17 cellular contexts compared by ENCODE assay signal in the genomic region with DNA sequence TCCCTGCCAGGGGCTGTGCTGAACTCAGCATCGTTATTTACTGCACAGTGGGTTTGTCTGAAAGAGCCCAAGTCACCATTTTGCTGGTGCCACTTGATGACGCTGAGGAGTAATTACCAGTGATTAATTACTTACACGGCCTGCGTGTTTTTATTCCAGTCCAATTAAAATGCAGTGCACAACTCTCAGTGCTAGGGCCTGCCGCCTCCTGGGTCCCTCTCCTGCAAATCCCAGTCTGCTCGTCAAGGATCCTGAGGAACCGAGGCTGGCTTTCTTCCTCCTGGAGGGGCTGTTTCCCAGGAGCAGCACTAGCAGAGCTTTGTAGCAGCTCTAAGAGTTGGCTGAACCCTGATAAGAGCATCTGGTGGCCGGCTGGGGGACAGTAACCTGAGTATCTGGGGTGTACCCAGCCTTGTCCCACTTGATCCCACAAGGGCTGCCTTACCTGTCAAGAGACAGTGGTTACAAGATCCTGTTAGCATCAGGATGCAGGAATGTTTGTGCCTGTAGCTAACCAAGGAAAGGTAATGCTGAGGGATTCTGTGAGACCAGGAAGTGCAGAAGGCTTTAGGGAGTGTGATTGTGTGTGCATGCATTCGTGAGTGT.
"Had no signal": no experiment of that assay in that cellular context is flagged by ENCODE, and none has a peak within 500 bp of the region (broad histone marks: within the 10 kb centered on the region; RNA-seq: fewer than 3 reads in every experiment).

No MANE protein-coding gene starts in this region.

- H3K27me3 ChIP-seq: body of pancreas, foreskin keratinocyte, tibial artery, uterus had no signal

- H3K9me3 ChIP-seq: body of pancreas, tibial artery, uterus had no signal

- H3K4me1 ChIP-seq: foreskin keratinocyte, tibial artery, uterus had no signal

- ATAC-seq: activated CD4-positive, alpha-beta T cell treated with anti-CD3 and anti-CD28 coated beads for 36 hours; activated naive CD4-positive, alpha-beta T cell treated with anti-CD3 and anti-CD28 coated beads, Interleukin-2, amount 50 U/mL, for 72 hours; activated T-cell treated with anti-CD3 and anti-CD28 coated beads, Interleukin-2, amount 50 U/mL, for 72 hours; foreskin keratinocyte; natural killer cell treated with Interleukin-12 subunit alpha and Interleukin-12 subunit beta and Interleukin-15 and Interleukin-18, amount 100 ng/mL, for 72 hours; stimulated activated memory B cell treated with anti-CD40 and anti-IgM and Interleukin-4, amounts not matched to agents 10 μg/mL and 1 μg/mL and 100 μg/mL, for 72 hours had no signal

- DNase-seq: activated CD4-positive, alpha-beta T cell treated with anti-CD3 and anti-CD28 coated beads for 36 hours; activated CD8-positive, alpha-beta memory T cell treated with anti-CD3 and anti-CD28 coated beads, Interleukin-2, amount 50 U/mL, for 48 hours; activated gamma-delta T cell; activated T-cell treated with anti-CD3 and anti-CD28 coated beads, Interleukin-2, amount 50 U/mL, for 72 hours; amniotic stem cell; cerebellar nuclear complex; effector CD8-positive, alpha-beta T cell; foreskin keratinocyte; glutamatergic neuron; T-helper 1 cell; T1000; tibial artery had no signal

- H3K9me3 Mint-ChIP-seq: activated naive CD4-positive, alpha-beta T cell treated with anti-CD3 and anti-CD28 coated beads, Interleukin-2, amount 50 U/mL, for 72 hours; activated T-cell treated with anti-CD3 and anti-CD28 coated beads, Interleukin-2, amount 50 U/mL, for 72 hours; natural killer cell treated with Interleukin-12 subunit alpha and Interleukin-12 subunit beta and Interleukin-15 and Interleukin-18, amount 100 ng/mL, for 72 hours; stimulated activated memory B cell treated with anti-CD40 and anti-IgM and Interleukin-4, amounts not matched to agents 10 μg/mL and 1 μg/mL and 100 μg/mL, for 72 hours had no signal

- H3K4me3 Mint-ChIP-seq: activated CD4-positive, alpha-beta T cell treated with anti-CD3 and anti-CD28 coated beads for 36 hours; activated T-cell treated with anti-CD3 and anti-CD28 coated beads, Interleukin-2, amount 50 U/mL, for 72 hours; natural killer cell treated with Interleukin-12 subunit alpha and Interleukin-12 subunit beta and Interleukin-15 and Interleukin-18, amount 100 ng/mL, for 72 hours; stimulated activated memory B cell treated with anti-CD40 and anti-IgM and Interleukin-4, amounts not matched to agents 10 μg/mL and 1 μg/mL and 100 μg/mL, for 72 hours had no signal

- H3K27me3 Mint-ChIP-seq: activated CD4-positive, alpha-beta T cell treated with anti-CD3 and anti-CD28 coated beads for 36 hours; natural killer cell treated with Interleukin-12 subunit alpha and Interleukin-12 subunit beta and Interleukin-15 and Interleukin-18, amount 100 ng/mL, for 72 hours; stimulated activated memory B cell treated with anti-CD40 and anti-IgM and Interleukin-4, amounts not matched to agents 10 μg/mL and 1 μg/mL and 100 μg/mL, for 72 hours had no signal

- H3K4me3 ChIP-seq: body of pancreas, tibial artery, uterus had no signal

- H3K27ac Mint-ChIP-seq: activated CD4-positive, alpha-beta T cell treated with anti-CD3 and anti-CD28 coated beads for 36 hours; activated T-cell treated with anti-CD3 and anti-CD28 coated beads, Interleukin-2, amount 50 U/mL, for 72 hours; natural killer cell treated with Interleukin-12 subunit alpha and Interleukin-12 subunit beta and Interleukin-15 and Interleukin-18, amount 100 ng/mL, for 72 hours; stimulated activated memory B cell treated with anti-CD40 and anti-IgM and Interleukin-4, amounts not matched to agents 10 μg/mL and 1 μg/mL and 100 μg/mL, for 72 hours had no signal

- H3K4me1 Mint-ChIP-seq: stimulated activated memory B cell treated with anti-CD40 and anti-IgM and Interleukin-4, amounts not matched to agents 10 μg/mL and 1 μg/mL and 100 μg/mL, for 72 hours had no signal

- H3K36me3 Mint-ChIP-seq: activated naive CD4-positive, alpha-beta T cell treated with anti-CD3 and anti-CD28 coated beads, Interleukin-2, amount 50 U/mL, for 72 hours; natural killer cell treated with Interleukin-12 subunit alpha and Interleukin-12 subunit beta and Interleukin-15 and Interleukin-18, amount 100 ng/mL, for 72 hours had no signal

- H3K27ac ChIP-seq: body of pancreas, foreskin keratinocyte, tibial artery, uterus had no signal

- H3K36me3 ChIP-seq: uterus had no signal
